Comparison of ENCODE assay signal across 14 cellular contexts in genomic region chr3:41900265-41900664, GRCh38.
DNase-seq lines count a peak whose midpoint lies in the region; ATAC-seq and TF ChIP-seq lines count a peak whose summit lies in the region.
"Had no signal": no experiment of that assay in that cellular context is flagged by ENCODE, and none has a peak within 500 bp of the region (broad histone marks: within the 10 kb centered on the region; RNA-seq: fewer than 3 reads in every experiment).

No MANE protein-coding gene starts in this region.

- no peaks in the 10 kb centered on the region for H3K9me3 Mint-ChIP-seq in chondrocyte (ENCODE audit: low read depth)
- no peaks in the 10 kb centered on the region for H3K9me3 Mint-ChIP-seq in nephron progenitor cell
- H3K9me3 Mint-ChIP-seq: activated naive CD4-positive, alpha-beta T cell treated with anti-CD3 and anti-CD28 coated beads for 36 hours had no signal

- no peak overlapping the region for H3K4me3 Mint-ChIP-seq in chondrocyte (ENCODE audit: unreplicated experiment)
- H3K4me3 Mint-ChIP-seq in nephron progenitor cell: no peak overlapping the region
- H3K4me3 Mint-ChIP-seq: activated naive CD4-positive, alpha-beta T cell treated with anti-CD3 and anti-CD28 coated beads for 36 hours had no signal

- H3K4me1 ChIP-seq in body of pancreas: no peaks in the 10 kb centered on the region

- ATAC-seq in HG02981 (IDR thresholded peaks at IDR 0.05; ENCODE audit: unreplicated experiment) (no peak), body of pancreas (no peak), omental fat pad (ENCODE audit: low FRiP score) (no peak)
- ATAC-seq: HepG2, Right ventricle myocardium inferior had no signal

- intact Hi-C loops in body of pancreas (cut with DNase I): loop anchor here (10.0 kb wide), 1 partner anchor 295 kb away; no protein-coding TSS in a partner anchor

- no peak for TF ChIP-seq POLR2A in body of pancreas (IDR thresholded peaks at IDR 0.05)

- H3K9me3 ChIP-seq in MG63 (no peaks in the 10 kb centered on the region), body of pancreas (no peaks in the 10 kb centered on the region)
- H3K9me3 ChIP-seq: neutrophil had no signal

- H3K27me3 Mint-ChIP-seq in chondrocyte (ENCODE audit: low read depth) (no peaks in the 10 kb centered on the region), nephron progenitor cell (ENCODE audit: low read depth, poor library complexity) (peaks cover 3% of the 10 kb centered on the region)

- no peak overlapping the region for H3K27ac ChIP-seq in body of pancreas
- H3K27ac ChIP-seq: neutrophil had no signal

- H3K27ac Mint-ChIP-seq in chondrocyte (ENCODE audit: unreplicated experiment) (peak overlapping the region; percentile 4), nephron progenitor cell (peak overlapping the region; percentile 62)
- H3K27ac Mint-ChIP-seq: activated naive CD4-positive, alpha-beta T cell treated with anti-CD3 and anti-CD28 coated beads for 36 hours had no signal

- H3K36me3 ChIP-seq in MG63 (no peaks in the 10 kb centered on the region), body of pancreas (replicated peaks in 1 of 2; ENCODE audit: insufficient read depth in 1 of 2, low read depth in 2 of 2) (no peaks in the 10 kb centered on the region)
- H3K36me3 ChIP-seq: neutrophil had no signal

- TF ChIP-seq CTCF in chondrocyte (IDR thresholded peaks at IDR 0.05) (peak; percentile 10), nephron progenitor cell (IDR thresholded peaks at IDR 0.05) (no peak), body of pancreas (IDR thresholded peaks at IDR 0.05) (no peak), omental fat pad (IDR thresholded peaks at IDR 0.05) (no peak)

- H3K36me3 Mint-ChIP-seq in chondrocyte (ENCODE audit: low read depth) (peaks cover 12% of the 10 kb centered on the region), nephron progenitor cell (ENCODE audit: low read depth) (no peaks in the 10 kb centered on the region)

- no peaks in the 10 kb centered on the region for H3K27me3 ChIP-seq in MG63
- no peaks in the 10 kb centered on the region for H3K27me3 ChIP-seq in body of pancreas
- H3K27me3 ChIP-seq: neutrophil had no signal

- H3K4me1 Mint-ChIP-seq in chondrocyte (ENCODE audit: low read depth) (peaks cover 17% of the 10 kb centered on the region), nephron progenitor cell (peaks cover 8% of the 10 kb centered on the region)

- H3K4me3 ChIP-seq in MG63 (no peak overlapping the region), body of pancreas (no peak overlapping the region)

- WGBS in body of pancreas, 2 donors: 58 to 86% methylated on average over 2 of the region's 2 CpGs

- DNase-seq in ELF-1 (ENCODE audit: low read depth, low spot score) (peak; percentile 3), MG63 (peak; percentile 82), chondrocyte (ENCODE audit: low spot score) (no peak), nephron progenitor cell (no peak), foreskin melanocyte (no peak), body of pancreas (no peak), omental fat pad (ENCODE audit: low spot score) (no peak)
- DNase-seq: activated naive CD4-positive, alpha-beta T cell treated with anti-CD3 and anti-CD28 coated beads for 36 hours; effector CD8-positive, alpha-beta T cell; stimulated activated CD4-positive, alpha-beta T cell treated with anti-CD3 and anti-CD28 coated beads, Interleukin-4, amount 100 ng/mL, for 4 hours had no signal

Comparison
In these comparisons a context has a peak if more than half of its experiments do, and no peak if none do; other contexts are left out.
1. DNase-seq: peak in ELF-1 (single experiment) and MG63 (single experiment); none in chondrocyte (single experiment), nephron progenitor cell (single experiment), foreskin melanocyte (single experiment), body of pancreas (0 of 4) and omental fat pad (single experiment).